ENCODE assay signal across 1 cellular context in the genomic region with DNA sequence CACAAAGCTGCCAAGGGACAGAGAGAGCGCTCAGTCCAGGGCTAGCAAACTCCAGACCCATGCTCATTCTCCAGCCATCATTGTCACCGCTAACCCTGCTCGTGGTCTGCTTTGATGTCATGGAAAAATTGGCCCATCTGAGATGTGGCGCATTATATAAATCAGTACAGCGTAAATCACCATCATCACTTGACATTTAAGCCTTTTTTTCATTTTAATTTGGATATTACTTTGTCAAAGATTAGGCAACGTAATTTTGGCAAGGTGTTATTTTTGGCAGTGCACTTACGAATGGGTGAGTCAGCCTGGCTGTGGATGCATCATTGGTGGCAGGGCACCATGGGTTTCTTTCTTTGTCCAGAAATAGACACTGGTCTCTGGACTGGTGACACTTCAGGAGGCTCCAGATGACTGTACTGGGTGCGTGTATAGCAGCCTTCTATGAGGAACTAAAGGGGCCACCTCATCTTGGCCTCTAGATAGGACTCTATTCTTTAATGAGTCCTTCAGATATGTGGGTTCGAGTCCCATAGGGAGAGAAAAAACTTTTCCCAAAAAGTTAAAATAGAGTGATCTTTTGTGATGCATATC.
TF ChIP-seq lines count a peak whose summit lies in the region.

No MANE protein-coding gene starts in this region.

TF ChIP-seq in HepG2, 621 proteins besides CTCF, POLR2A, EP300 and RAD21 (continued from another document):
- TF ChIP-seq, protein P1, sequence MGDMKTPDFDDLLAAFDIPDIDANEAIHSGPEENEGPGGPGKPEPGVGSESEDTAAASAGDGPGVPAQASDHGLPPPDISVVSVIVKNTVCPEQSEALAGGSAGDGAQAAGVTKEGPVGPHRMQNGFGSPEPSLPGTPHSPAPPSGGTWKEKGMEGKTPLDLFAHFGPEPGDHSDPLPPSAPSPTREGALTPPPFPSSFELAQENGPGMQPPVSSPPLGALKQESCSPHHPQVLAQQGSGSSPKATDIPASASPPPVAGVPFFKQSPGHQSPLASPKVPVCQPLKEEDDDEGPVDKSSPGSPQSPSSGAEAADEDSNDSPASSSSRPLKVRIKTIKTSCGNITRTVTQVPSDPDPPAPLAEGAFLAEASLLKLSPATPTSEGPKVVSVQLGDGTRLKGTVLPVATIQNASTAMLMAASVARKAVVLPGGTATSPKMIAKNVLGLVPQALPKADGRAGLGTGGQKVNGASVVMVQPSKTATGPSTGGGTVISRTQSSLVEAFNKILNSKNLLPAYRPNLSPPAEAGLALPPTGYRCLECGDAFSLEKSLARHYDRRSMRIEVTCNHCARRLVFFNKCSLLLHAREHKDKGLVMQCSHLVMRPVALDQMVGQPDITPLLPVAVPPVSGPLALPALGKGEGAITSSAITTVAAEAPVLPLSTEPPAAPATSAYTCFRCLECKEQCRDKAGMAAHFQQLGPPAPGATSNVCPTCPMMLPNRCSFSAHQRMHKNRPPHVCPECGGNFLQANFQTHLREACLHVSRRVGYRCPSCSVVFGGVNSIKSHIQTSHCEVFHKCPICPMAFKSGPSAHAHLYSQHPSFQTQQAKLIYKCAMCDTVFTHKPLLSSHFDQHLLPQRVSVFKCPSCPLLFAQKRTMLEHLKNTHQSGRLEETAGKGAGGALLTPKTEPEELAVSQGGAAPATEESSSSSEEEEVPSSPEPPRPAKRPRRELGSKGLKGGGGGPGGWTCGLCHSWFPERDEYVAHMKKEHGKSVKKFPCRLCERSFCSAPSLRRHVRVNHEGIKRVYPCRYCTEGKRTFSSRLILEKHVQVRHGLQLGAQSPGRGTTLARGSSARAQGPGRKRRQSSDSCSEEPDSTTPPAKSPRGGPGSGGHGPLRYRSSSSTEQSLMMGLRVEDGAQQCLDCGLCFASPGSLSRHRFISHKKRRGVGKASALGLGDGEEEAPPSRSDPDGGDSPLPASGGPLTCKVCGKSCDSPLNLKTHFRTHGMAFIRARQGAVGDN (CRISPR knock-in tag; IDR thresholded peaks at IDR 0.05), result no peak
